17 cellular contexts compared by ENCODE assay signal in genomic region chr18:79874553-79875530, GRCh38.
"Had no signal": no experiment of that assay in that cellular context is flagged by ENCODE, and none has a peak within 500 bp of the region (broad histone marks: within the 10 kb centered on the region; RNA-seq: fewer than 3 reads in every experiment).

No MANE protein-coding gene starts in this region.

- H3K4me3 ChIP-seq: colonic mucosa, right lobe of liver, SJSA1, skin epidermis, transverse colon, uterus had no signal

- H3K4me1 ChIP-seq: colonic mucosa, parathyroid adenoma, right lobe of liver, SJSA1, transverse colon, uterus had no signal

- H3K9me3 ChIP-seq: colonic mucosa, right lobe of liver, transverse colon, uterus had no signal

- H3K27me3 ChIP-seq: colonic mucosa, right lobe of liver, SJSA1, uterus had no signal

- DNase-seq: activated CD4-positive, alpha-beta memory T cell treated with anti-CD3 and anti-CD28 coated beads for 36 hours; activated CD4-positive, alpha-beta T cell treated with anti-CD3 and anti-CD28 coated beads for 48 hours; activated CD4-positive, CD25-positive, alpha-beta regulatory T cell; activated naive CD4-positive, alpha-beta T cell; activated T-cell treated with anti-CD3 and anti-CD28 coated beads for 4 hours; colonic mucosa; immature natural killer cell; right lobe of liver; stimulated activated CD4-positive, alpha-beta T cell treated with anti-CD3 and anti-CD28 coated beads, Interleukin-2, amount 100 ng/mL, for 24 hours; stimulated activated naive CD8-positive, alpha-beta T cell treated with anti-CD3 and anti-CD28 coated beads, Interleukin-15, amount 100 ng/mL, for 72 hours; T1000; transverse colon; uterus had no signal

- H3K36me3 ChIP-seq: colonic mucosa, right lobe of liver, SJSA1, transverse colon, uterus had no signal

- ATAC-seq: right lobe of liver; stimulated activated effector memory CD8-positive, alpha-beta T cell treated with anti-CD3 and anti-CD28 coated beads, Interleukin-12 subunit alpha, Interleukin-12 subunit beta, amount 100 ng/mL, for 72 hours; stimulated activated naive CD8-positive, alpha-beta T cell treated with anti-CD3 and anti-CD28 coated beads, Interleukin-15, amount 100 ng/mL, for 72 hours had no signal

- H3K27ac ChIP-seq: colonic mucosa, parathyroid adenoma, right lobe of liver, SJSA1, skin epidermis, transverse colon, uterus had no signal
